In the genomic region with DNA sequence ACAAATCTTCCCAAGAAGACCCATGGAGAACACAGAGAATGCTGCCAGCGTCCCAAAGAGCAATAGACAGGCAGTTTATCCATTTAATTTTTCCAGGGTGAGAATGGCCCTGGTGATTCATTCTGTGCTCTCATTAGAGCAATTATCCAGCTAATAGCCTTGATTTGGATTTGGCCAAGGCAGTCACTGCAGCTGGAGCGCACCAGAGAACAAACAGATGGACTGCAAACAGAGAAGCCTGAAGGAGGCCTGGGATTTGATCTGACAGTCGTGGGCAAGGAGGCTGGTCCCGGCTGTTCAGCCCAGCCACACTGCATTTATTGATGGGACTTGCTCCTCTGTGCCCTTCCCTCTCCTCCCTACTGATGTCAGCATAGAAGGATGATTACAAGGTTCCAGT, we compare ENCODE assay signal across 15 cellular contexts.
A peak's percentile ranks its signal among the peaks of the same experiment; 100 is the strongest.
DNase-seq lines count a peak whose midpoint lies in the region; ATAC-seq and TF ChIP-seq lines count a peak whose summit lies in the region.
"Had no signal": no experiment of that assay in that cellular context is flagged by ENCODE, and none has a peak within 500 bp of the region (broad histone marks: within the 10 kb centered on the region; RNA-seq: fewer than 3 reads in every experiment).

No MANE protein-coding gene starts in this region.

- H3K27ac ChIP-seq in esophagus muscularis mucosa (replicated peaks in 1 of 4): no peak overlapping the region
- no peak overlapping the region for H3K27ac ChIP-seq in dorsolateral prefrontal cortex

- H3K4me3 ChIP-seq in esophagus muscularis mucosa (no peak overlapping the region), dorsolateral prefrontal cortex (no peak overlapping the region)
- H3K4me3 ChIP-seq: HAP-1 had no signal

- H3K36me3 ChIP-seq in esophagus muscularis mucosa: no peaks in the 10 kb centered on the region
- H3K36me3 ChIP-seq: HAP-1 had no signal

- TF ChIP-seq POLR2A in esophagus muscularis mucosa (IDR thresholded peaks at IDR 0.05; ENCODE audit: low read depth): no peak

- 60% methylated on average over 4 of the region's 4 CpGs for WGBS in esophagus muscularis mucosa

- no peak for TF ChIP-seq EP300 in esophagus muscularis mucosa (IDR thresholded peaks at IDR 0.05)

- H3K4me1 ChIP-seq in esophagus muscularis mucosa: no peaks in the 10 kb centered on the region
- H3K4me1 ChIP-seq: HAP-1 had no signal

- DNase-seq in Ammon's horn (ENCODE audit: low spot score) (peak; percentile 28), DMS 273 treated with DMSO at 0.1 percent for 48 hours (lab: John Stamatoyannopoulos, UW) (peak; percentile 19), NCI-H1694 treated with DMSO at 0.1 percent for 48 hours (lab: John Stamatoyannopoulos, UW) (peak; percentile 79), esophagus muscularis mucosa (ENCODE audit: extremely low spot score) (peak; percentile 39), dorsolateral prefrontal cortex (no peak), iPS-NIHi7 (ENCODE audit: extremely low spot score) (no peak)
- DNase-seq: ACHN; C1 segment of cervical spinal cord; Calu3; CD4-positive, alpha-beta T cell; DND-41; GF-D8 had no signal

- peaks cover 0 to 9% (median 0%) of the 10 kb centered on the region in 4 donors for H3K27me3 ChIP-seq in esophagus muscularis mucosa
- H3K27me3 ChIP-seq in dorsolateral prefrontal cortex: peaks cover 0 to 4% (median 0%) of the 10 kb centered on the region in 45 donors

- no peak for ATAC-seq in HG03432 (IDR thresholded peaks at IDR 0.05; ENCODE audit: unreplicated experiment)
- ATAC-seq: HepG2 had no signal

- peaks cover 0 to 18% (median 0%) of the 10 kb centered on the region in 4 donors for H3K9me3 ChIP-seq in esophagus muscularis mucosa
- H3K9me3 ChIP-seq: HAP-1 had no signal

- no peak for TF ChIP-seq CTCF in esophagus muscularis mucosa (IDR thresholded peaks at IDR 0.05)
- no peak for TF ChIP-seq CTCF in dorsolateral prefrontal cortex (IDR thresholded peaks at IDR 0.05 in 54 of 56, conservative IDR thresholded peaks at IDR 0.05 in 2 of 56; ENCODE audit: low read depth in 1 of 56, partially characterized antibody in 56 of 56)

- intact Hi-C loops in esophagus muscularis mucosa (cut with DNase I) (no loop called here), dorsolateral prefrontal cortex (cut with DNase I) (no loop called here)

Comparison
In these comparisons a context has a peak if more than half of its experiments do, and no peak if none do; other contexts are left out.
1. DNase-seq: peak in Ammon's horn (single experiment), DMS 273 treated with DMSO at 0.1 percent for 48 hours (single experiment), NCI-H1694 treated with DMSO at 0.1 percent for 48 hours (single experiment) and esophagus muscularis mucosa (single experiment); none in dorsolateral prefrontal cortex (0 of 10) and iPS-NIHi7 (single experiment).